In the genomic region with DNA sequence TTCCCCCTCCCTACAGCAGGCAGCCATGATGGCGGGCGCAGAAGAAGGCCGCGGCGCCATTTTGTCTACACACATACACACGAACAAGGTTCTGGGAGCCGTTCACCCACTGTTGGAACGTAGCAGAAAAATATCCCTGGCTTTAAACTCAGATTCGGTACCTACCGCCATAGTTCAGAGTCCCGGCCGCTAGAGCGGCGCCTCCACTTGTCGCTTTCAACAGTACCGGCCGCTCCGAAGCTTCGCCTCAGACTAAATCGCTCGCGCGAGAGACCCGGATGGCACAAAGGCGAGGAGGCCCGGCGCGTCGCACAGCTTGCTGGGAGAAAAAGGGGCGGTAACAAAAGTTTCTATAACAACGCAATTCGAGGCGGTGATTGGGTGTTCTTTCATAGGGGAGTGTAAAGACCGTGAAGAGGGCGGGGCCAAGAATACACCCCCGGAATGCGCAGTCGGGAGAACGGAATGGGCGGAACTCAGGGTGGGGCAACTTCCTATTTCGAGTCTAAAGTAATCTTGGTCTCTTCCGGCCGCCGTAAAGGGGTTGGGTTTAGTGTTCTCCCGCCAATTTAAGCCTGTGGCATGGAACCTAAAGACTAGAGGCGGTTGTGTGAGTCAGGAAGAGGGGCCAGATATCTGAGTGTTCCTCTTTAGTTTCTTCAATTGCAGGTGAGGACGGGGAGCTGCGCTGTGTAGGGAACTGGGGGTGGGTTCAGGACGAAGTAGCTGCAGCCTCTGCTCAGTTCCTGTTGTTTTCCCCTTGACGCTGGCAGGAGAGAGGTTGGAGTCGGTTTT, we compare ENCODE assay signal across 8 cellular contexts. TPM values are rescaled to one million over a fixed set of nuclear protein-coding genes. Genes with fewer than 3 reads are reported as not detected.
DNase-seq lines count a peak whose midpoint lies in the region; ATAC-seq and TF ChIP-seq lines count a peak whose summit lies in the region.

A gene with protein sequence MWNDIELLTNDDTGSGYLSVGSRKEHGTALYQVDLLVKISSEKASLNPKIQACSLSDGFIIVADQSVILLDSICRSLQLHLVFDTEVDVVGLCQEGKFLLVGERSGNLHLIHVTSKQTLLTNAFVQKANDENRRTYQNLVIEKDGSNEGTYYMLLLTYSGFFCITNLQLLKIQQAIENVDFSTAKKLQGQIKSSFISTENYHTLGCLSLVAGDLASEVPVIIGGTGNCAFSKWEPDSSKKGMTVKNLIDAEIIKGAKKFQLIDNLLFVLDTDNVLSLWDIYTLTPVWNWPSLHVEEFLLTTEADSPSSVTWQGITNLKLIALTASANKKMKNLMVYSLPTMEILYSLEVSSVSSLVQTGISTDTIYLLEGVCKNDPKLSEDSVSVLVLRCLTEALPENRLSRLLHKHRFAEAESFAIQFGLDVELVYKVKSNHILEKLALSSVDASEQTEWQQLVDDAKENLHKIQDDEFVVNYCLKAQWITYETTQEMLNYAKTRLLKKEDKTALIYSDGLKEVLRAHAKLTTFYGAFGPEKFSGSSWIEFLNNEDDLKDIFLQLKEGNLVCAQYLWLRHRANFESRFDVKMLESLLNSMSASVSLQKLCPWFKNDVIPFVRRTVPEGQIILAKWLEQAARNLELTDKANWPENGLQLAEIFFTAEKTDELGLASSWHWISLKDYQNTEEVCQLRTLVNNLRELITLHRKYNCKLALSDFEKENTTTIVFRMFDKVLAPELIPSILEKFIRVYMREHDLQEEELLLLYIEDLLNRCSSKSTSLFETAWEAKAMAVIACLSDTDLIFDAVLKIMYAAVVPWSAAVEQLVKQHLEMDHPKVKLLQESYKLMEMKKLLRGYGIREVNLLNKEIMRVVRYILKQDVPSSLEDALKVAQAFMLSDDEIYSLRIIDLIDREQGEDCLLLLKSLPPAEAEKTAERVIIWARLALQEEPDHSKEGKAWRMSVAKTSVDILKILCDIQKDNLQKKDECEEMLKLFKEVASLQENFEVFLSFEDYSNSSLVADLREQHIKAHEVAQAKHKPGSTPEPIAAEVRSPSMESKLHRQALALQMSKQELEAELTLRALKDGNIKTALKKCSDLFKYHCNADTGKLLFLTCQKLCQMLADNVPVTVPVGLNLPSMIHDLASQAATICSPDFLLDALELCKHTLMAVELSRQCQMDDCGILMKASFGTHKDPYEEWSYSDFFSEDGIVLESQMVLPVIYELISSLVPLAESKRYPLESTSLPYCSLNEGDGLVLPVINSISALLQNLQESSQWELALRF (N-terminal part only) (plus strand): TSS at position 567 of the 795 bp plus-strand sequence. CDS start 2,815 bp downstream, outside the sequence.
A gene with protein sequence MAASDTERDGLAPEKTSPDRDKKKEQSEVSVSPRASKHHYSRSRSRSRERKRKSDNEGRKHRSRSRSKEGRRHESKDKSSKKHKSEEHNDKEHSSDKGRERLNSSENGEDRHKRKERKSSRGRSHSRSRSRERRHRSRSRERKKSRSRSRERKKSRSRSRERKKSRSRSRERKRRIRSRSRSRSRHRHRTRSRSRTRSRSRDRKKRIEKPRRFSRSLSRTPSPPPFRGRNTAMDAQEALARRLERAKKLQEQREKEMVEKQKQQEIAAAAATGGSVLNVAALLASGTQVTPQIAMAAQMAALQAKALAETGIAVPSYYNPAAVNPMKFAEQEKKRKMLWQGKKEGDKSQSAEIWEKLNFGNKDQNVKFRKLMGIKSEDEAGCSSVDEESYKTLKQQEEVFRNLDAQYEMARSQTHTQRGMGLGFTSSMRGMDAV (minus strand): TSS at position 254 of the 795 bp plus-strand sequence. CDS start 83 bp downstream, at position 171.

- H3K79me2 ChIP-seq in PC-3 (ENCODE audit: low read length), result peaks cover 92% of the 10 kb centered on the region

- H3K9ac ChIP-seq in PC-3 (ENCODE audit: low read length), result peak within 1 kb of the TSS; percentile 95

- ATAC-seq in GM21619 (IDR thresholded peaks at IDR 0.05; ENCODE audit: unreplicated experiment), result peak; percentile 82
- ATAC-seq in PC-3, result peak; percentile 92

- TF ChIP-seq POLR2A in erythroblast (IDR thresholded peaks at IDR 0.05; ENCODE audit: low read length), result peak; percentile 100

- BruUV-seq in PC-3 (replicated peaks; lab: Mats Ljungman, UMichigan), result no TSS peak

- intact Hi-C loops in PC-3 (cut with micrococcal nuclease), result loop anchor here (1.0 to 10.0 kb wide), 6 partner anchors 26 to 532 kb away; a partner anchor contains a TSS

- H3F3A ChIP-seq in PC-3 (ENCODE audit: low read length, unreplicated experiment), result no peaks in the 10 kb centered on the region

- peak within 1 kb of the TSS; percentile 86 for H3K27ac ChIP-seq in PC-3 (ENCODE audit: low read length)

- peak within 1 kb of the TSS; percentile 85 for H2AFZ ChIP-seq in PC-3 (ENCODE audit: low read length)

- peak; percentile 99 for DNase-seq in DMS153 treated with DMSO at 0.1 percent for 48 hours (lab: John Stamatoyannopoulos, UW; ENCODE audit: unreplicated experiment)
- DNase-seq in Jurkat, Clone E6-1 (ENCODE audit: low read depth, low spot score), result peak; percentile 100
- DNase-seq in PC-3, result peak; percentile 100
- peak; percentile 93 for DNase-seq in activated T-cell treated with anti-CD3 and anti-CD28 coated beads for 48 hours (ENCODE audit: low read depth)
- DNase-seq in erythroblast (lab: John Stamatoyannopoulos, UW), result peak; percentile 100
- DNase-seq in mucosa of gallbladder (ENCODE audit: low spot score), result peak; percentile 99
- DNase-seq in stimulated activated CD8-positive, alpha-beta memory T cell treated with anti-CD3 and anti-CD28 coated beads, Interleukin-4, amount 100 ng/mL, for 4 hours (ENCODE audit: low read depth in 2 of 2, low spot score in 1 of 2), result peak; percentile 96 to 97

- H3K4me2 ChIP-seq in PC-3 (ENCODE audit: low read length), result peak within 1 kb of the TSS; percentile 92

- H3K9me2 ChIP-seq in PC-3 (replicated peaks; ENCODE audit: low read length), result no peaks in the 10 kb centered on the region

- no peaks in the 10 kb centered on the region for H3K27me3 ChIP-seq in PC-3 (ENCODE audit: low read length)

- POLR2A ChIA-PET in PC-3 (lab: Charles Lee; ENCODE audit: unreplicated experiment), result interaction anchor here (0.5 to 0.7 kb wide), 6 partner anchors 9 to 817 kb away, joined by 3 to 10 read pairs (median 4); no protein-coding TSS in a partner anchor

- CTCF ChIA-PET in PC-3 (lab: Charles Lee), result interaction anchor here (0.6 kb wide), 1 partner anchor 105 kb away, joined by 4 read pairs; a partner anchor contains a TSS

- peaks cover 41% of the 10 kb centered on the region for H4K20me1 ChIP-seq in PC-3 (ENCODE audit: low read length)

- H3K36me3 ChIP-seq in PC-3 (ENCODE audit: low read depth, low read length), result peaks cover 44% of the 10 kb centered on the region

- no peaks in the 10 kb centered on the region for H3K9me3 ChIP-seq in PC-3 (ENCODE audit: low read length)

- peak within 1 kb of the TSS; percentile 81 for H3K4me3 ChIP-seq in Jurkat, Clone E6-1 (ENCODE audit: low read length)
- H3K4me3 ChIP-seq in PC-3 (ENCODE audit: low read length), result peak within 1 kb of the TSS; percentile 95

- no peak for TF ChIP-seq CTCF in PC-3 (conservative IDR thresholded peaks at IDR 0.05; ENCODE audit: low read depth, low read length)

- H3K4me1 ChIP-seq in PC-3 (ENCODE audit: insufficient read depth, low read length), result peaks cover 26% of the 10 kb centered on the region

RNA-seq across cellular contexts. Expression of the first gene that starts in this region (rescaled TPM):
- 44.6 TPM for polyA plus RNA-seq in Jurkat, Clone E6-1 (2012; ENCODE audit: insufficient read depth, insufficient read length)
- total RNA-seq in PC-3 (2014; rRNA removed) (80.3 and 84.8 TPM in 2 replicates), mucosa of gallbladder (7.2 TPM)

RNA-seq across cellular contexts. Expression of the second gene that starts in this region (rescaled TPM):
- polyA plus RNA-seq in Jurkat, Clone E6-1 (2012; ENCODE audit: insufficient read depth, insufficient read length), result 183 TPM
- 87.3 and 105 TPM in 2 replicates for total RNA-seq in PC-3 (2014; rRNA removed)
- total RNA-seq in mucosa of gallbladder, result 53.1 TPM

Comparison
In these comparisons a context has a peak if more than half of its experiments do, and no peak if none do; other contexts are left out.
1. Peak in every context shown above with its lines: DNase-seq, ATAC-seq, H3K4me3 ChIP-seq and H3K27ac ChIP-seq.